ENCODE assay signal across 1 cellular context in the genomic region with DNA sequence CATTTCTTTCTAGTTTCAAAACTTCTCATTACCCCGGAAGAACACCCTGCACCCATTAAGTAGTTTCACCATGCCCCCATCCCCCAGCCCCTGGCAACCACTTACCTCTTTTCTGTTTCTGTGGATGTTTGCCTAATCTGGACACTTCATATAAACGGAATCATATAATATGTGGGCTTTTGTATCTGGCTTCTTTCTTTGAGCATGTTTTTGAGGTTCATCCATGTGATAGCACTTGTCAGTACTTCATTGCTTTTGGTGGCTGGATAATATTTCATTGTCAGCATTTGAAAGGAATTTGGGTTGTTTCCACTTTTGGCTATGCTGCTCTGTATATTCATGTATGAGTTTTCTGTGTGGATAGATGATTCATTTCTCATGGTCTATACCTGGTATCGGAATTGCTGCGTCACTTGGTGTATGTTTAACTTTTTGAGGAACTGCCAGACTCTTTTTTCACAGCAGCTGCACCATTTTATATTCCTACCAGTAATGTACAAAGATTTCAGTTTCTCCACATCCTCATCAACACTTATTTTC.
TF ChIP-seq lines count a peak whose summit lies in the region.

No MANE protein-coding gene starts in this region.

TF ChIP-seq in GM12878, 131 proteins besides CTCF, POLR2A, EP300 and RAD21 (continued from another document and continues in another):
- TF ChIP-seq, protein P1, sequence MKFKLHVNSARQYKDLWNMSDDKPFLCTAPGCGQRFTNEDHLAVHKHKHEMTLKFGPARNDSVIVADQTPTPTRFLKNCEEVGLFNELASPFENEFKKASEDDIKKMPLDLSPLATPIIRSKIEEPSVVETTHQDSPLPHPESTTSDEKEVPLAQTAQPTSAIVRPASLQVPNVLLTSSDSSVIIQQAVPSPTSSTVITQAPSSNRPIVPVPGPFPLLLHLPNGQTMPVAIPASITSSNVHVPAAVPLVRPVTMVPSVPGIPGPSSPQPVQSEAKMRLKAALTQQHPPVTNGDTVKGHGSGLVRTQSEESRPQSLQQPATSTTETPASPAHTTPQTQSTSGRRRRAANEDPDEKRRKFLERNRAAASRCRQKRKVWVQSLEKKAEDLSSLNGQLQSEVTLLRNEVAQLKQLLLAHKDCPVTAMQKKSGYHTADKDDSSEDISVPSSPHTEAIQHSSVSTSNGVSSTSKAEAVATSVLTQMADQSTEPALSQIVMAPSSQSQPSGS (IDR thresholded peaks at IDR 0.05; ENCODE audit: low read length), result peak; percentile 90
- TF ChIP-seq POLR2AphosphoS5 (IDR thresholded peaks at IDR 0.05; ENCODE audit: low read length) (peak; percentile 31; the same call in 1 of the 2 replicates), STAT1 (conservative IDR thresholded peaks at IDR 0.05) (no peak), MTA3 (IDR thresholded peaks at IDR 0.05; ENCODE audit: borderline replicate concordance, low read length) (peak; percentile 80; the same call in 1 of the 2 replicates), NFXL1 (IDR thresholded peaks at IDR 0.05; ENCODE audit: borderline replicate concordance) (no peak), PML (IDR thresholded peaks at IDR 0.05; ENCODE audit: low read length) (peak; percentile 71; the same call in 1 of the 2 replicates), ZNF207 (IDR thresholded peaks at IDR 0.05; ENCODE audit: borderline replicate concordance) (no peak), ZZZ3 (IDR thresholded peaks at IDR 0.05; ENCODE audit: control insufficient read depth, insufficient read length, low read depth) (no peak), KAT2A (conservative IDR thresholded peaks at IDR 0.05; ENCODE audit: control insufficient read depth, low read depth, low read length) (no peak), MYC (IDR thresholded peaks at IDR 0.05; ENCODE audit: insufficient read depth, insufficient read length, insufficient replicate concordance, low read length, severe bottlenecking) (no peak), ZNF622 (IDR thresholded peaks at IDR 0.05) (no peak), CBX5 (IDR thresholded peaks at IDR 0.05; ENCODE audit: low read depth) (no peak), NBN (IDR thresholded peaks at IDR 0.05) (peak; percentile 86), HCFC1 (IDR thresholded peaks at IDR 0.05; ENCODE audit: low read length) (no peak), IKZF1 (conservative IDR thresholded peaks at IDR 0.05) (peak; percentile 83), YY1 (IDR thresholded peaks at IDR 0.05; ENCODE audit: low read depth, low read length) (0 out of 2 replicates have a peak, but pooled peaks have one; percentile 28), POLR2AphosphoS2 (IDR thresholded peaks at IDR 0.05; ENCODE audit: low read depth, low read length) (no peak), ASH2L (IDR thresholded peaks at IDR 0.05; ENCODE audit: borderline replicate concordance, low read depth) (peak; percentile 92), NR2C1 (IDR thresholded peaks at IDR 0.05) (peak; percentile 85), RAD51 (IDR thresholded peaks at IDR 0.05) (peak; percentile 37), NRF1 (conservative IDR thresholded peaks at IDR 0.05; ENCODE audit: low read depth, low read length) (no peak), CBFB (IDR thresholded peaks at IDR 0.05; ENCODE audit: low read depth) (0 out of 2 replicates have a peak, but pooled peaks have one; percentile 48), CHD2 (IDR thresholded peaks at IDR 0.05; ENCODE audit: borderline replicate concordance, low read depth, low read length) (peak; percentile 48; the same call in 1 of the 2 replicates), MYB (IDR thresholded peaks at IDR 0.05; ENCODE audit: borderline replicate concordance, low read depth, low read length) (peak; percentile 61; the same call in 1 of the 2 replicates)
- TF ChIP-seq, protein P2, sequence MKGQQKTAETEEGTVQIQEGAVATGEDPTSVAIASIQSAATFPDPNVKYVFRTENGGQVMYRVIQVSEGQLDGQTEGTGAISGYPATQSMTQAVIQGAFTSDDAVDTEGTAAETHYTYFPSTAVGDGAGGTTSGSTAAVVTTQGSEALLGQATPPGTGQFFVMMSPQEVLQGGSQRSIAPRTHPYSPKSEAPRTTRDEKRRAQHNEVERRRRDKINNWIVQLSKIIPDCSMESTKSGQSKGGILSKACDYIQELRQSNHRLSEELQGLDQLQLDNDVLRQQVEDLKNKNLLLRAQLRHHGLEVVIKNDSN (IDR thresholded peaks at IDR 0.05; ENCODE audit: borderline replicate concordance, extremely low read length, insufficient read depth, low read depth, low read length), result no peak
- TF ChIP-seq, protein P3, sequence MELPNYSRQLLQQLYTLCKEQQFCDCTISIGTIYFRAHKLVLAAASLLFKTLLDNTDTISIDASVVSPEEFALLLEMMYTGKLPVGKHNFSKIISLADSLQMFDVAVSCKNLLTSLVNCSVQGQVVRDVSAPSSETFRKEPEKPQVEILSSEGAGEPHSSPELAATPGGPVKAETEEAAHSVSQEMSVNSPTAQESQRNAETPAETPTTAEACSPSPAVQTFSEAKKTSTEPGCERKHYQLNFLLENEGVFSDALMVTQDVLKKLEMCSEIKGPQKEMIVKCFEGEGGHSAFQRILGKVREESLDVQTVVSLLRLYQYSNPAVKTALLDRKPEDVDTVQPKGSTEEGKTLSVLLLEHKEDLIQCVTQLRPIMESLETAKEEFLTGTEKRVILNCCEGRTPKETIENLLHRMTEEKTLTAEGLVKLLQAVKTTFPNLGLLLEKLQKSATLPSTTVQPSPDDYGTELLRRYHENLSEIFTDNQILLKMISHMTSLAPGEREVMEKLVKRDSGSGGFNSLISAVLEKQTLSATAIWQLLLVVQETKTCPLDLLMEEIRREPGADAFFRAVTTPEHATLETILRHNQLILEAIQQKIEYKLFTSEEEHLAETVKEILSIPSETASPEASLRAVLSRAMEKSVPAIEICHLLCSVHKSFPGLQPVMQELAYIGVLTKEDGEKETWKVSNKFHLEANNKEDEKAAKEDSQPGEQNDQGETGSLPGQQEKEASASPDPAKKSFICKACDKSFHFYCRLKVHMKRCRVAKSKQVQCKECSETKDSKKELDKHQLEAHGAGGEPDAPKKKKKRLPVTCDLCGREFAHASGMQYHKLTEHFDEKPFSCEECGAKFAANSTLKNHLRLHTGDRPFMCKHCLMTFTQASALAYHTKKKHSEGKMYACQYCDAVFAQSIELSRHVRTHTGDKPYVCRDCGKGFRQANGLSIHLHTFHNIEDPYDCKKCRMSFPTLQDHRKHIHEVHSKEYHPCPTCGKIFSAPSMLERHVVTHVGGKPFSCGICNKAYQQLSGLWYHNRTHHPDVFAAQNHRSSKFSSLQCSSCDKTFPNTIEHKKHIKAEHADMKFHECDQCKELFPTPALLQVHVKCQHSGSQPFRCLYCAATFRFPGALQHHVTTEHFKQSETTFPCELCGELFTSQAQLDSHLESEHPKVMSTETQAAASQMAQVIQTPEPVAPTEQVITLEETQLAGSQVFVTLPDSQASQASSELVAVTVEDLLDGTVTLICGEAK (IDR thresholded peaks at IDR 0.05; ENCODE audit: borderline replicate concordance), result peak; percentile 44; the same call in 1 of the 2 replicates
- TF ChIP-seq, protein P4, sequence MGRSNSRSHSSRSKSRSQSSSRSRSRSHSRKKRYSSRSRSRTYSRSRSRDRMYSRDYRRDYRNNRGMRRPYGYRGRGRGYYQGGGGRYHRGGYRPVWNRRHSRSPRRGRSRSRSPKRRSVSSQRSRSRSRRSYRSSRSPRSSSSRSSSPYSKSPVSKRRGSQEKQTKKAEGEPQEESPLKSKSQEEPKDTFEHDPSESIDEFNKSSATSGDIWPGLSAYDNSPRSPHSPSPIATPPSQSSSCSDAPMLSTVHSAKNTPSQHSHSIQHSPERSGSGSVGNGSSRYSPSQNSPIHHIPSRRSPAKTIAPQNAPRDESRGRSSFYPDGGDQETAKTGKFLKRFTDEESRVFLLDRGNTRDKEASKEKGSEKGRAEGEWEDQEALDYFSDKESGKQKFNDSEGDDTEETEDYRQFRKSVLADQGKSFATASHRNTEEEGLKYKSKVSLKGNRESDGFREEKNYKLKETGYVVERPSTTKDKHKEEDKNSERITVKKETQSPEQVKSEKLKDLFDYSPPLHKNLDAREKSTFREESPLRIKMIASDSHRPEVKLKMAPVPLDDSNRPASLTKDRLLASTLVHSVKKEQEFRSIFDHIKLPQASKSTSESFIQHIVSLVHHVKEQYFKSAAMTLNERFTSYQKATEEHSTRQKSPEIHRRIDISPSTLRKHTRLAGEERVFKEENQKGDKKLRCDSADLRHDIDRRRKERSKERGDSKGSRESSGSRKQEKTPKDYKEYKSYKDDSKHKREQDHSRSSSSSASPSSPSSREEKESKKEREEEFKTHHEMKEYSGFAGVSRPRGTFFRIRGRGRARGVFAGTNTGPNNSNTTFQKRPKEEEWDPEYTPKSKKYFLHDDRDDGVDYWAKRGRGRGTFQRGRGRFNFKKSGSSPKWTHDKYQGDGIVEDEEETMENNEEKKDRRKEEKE (IDR thresholded peaks at IDR 0.05), result no peak
- TF ChIP-seq, protein P5, sequence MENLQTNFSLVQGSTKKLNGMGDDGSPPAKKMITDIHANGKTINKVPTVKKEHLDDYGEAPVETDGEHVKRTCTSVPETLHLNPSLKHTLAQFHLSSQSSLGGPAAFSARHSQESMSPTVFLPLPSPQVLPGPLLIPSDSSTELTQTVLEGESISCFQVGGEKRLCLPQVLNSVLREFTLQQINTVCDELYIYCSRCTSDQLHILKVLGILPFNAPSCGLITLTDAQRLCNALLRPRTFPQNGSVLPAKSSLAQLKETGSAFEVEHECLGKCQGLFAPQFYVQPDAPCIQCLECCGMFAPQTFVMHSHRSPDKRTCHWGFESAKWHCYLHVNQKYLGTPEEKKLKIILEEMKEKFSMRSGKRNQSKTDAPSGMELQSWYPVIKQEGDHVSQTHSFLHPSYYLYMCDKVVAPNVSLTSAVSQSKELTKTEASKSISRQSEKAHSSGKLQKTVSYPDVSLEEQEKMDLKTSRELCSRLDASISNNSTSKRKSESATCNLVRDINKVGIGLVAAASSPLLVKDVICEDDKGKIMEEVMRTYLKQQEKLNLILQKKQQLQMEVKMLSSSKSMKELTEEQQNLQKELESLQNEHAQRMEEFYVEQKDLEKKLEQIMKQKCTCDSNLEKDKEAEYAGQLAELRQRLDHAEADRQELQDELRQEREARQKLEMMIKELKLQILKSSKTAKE (IDR thresholded peaks at IDR 0.05; ENCODE audit: low read depth, poor library complexity, severe bottlenecking), result peak; percentile 85
- TF ChIP-seq, protein P6, sequence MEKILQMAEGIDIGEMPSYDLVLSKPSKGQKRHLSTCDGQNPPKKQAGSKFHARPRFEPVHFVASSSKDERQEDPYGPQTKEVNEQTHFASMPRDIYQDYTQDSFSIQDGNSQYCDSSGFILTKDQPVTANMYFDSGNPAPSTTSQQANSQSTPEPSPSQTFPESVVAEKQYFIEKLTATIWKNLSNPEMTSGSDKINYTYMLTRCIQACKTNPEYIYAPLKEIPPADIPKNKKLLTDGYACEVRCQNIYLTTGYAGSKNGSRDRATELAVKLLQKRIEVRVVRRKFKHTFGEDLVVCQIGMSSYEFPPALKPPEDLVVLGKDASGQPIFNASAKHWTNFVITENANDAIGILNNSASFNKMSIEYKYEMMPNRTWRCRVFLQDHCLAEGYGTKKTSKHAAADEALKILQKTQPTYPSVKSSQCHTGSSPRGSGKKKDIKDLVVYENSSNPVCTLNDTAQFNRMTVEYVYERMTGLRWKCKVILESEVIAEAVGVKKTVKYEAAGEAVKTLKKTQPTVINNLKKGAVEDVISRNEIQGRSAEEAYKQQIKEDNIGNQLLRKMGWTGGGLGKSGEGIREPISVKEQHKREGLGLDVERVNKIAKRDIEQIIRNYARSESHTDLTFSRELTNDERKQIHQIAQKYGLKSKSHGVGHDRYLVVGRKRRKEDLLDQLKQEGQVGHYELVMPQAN (conservative IDR thresholded peaks at IDR 0.05), result no peak
- TF ChIP-seq, protein P7, sequence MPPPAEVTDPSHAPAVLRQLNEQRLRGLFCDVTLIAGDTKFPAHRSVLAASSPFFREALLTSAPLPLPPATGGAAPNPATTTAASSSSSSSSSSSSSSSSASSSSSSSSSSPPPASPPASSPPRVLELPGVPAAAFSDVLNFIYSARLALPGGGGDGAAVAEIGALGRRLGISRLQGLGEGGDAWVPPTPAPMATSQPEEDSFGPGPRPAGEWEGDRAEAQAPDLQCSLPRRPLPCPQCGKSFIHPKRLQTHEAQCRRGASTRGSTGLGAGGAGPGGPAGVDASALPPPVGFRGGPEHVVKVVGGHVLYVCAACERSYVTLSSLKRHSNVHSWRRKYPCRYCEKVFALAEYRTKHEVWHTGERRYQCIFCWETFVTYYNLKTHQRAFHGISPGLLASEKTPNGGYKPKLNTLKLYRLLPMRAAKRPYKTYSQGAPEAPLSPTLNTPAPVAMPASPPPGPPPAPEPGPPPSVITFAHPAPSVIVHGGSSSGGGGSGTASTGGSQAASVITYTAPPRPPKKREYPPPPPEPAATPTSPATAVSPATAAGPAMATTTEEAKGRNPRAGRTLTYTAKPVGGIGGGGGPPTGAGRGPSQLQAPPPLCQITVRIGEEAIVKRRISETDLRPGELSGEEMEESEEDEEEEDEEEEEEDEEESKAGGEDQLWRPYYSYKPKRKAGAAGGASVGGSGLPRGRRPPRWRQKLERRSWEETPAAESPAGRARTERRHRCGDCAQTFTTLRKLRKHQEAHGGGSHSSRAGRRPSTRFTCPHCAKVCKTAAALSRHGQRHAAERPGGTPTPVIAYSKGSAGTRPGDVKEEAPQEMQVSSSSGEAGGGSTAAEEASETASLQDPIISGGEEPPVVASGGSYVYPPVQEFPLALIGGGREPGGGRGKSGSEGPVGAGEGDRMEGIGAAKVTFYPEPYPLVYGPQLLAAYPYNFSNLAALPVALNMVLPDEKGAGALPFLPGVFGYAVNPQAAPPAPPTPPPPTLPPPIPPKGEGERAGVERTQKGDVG (CRISPR knock-in tag; IDR thresholded peaks at IDR 0.05), result no peak
- TF ChIP-seq, protein P8, sequence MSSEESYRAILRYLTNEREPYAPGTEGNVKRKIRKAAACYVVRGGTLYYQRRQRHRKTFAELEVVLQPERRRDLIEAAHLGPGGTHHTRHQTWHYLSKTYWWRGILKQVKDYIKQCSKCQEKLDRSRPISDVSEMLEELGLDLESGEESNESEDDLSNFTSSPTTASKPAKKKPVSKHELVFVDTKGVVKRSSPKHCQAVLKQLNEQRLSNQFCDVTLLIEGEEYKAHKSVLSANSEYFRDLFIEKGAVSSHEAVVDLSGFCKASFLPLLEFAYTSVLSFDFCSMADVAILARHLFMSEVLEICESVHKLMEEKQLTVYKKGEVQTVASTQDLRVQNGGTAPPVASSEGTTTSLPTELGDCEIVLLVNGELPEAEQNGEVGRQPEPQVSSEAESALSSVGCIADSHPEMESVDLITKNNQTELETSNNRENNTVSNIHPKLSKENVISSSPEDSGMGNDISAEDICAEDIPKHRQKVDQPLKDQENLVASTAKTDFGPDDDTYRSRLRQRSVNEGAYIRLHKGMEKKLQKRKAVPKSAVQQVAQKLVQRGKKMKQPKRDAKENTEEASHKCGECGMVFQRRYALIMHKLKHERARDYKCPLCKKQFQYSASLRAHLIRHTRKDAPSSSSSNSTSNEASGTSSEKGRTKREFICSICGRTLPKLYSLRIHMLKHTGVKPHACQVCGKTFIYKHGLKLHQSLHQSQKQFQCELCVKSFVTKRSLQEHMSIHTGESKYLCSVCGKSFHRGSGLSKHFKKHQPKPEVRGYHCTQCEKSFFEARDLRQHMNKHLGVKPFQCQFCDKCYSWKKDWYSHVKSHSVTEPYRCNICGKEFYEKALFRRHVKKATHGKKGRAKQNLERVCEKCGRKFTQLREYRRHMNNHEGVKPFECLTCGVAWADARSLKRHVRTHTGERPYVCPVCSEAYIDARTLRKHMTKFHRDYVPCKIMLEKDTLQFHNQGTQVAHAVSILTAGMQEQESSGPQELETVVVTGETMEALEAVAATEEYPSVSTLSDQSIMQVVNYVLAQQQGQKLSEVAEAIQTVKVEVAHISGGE (CRISPR knock-in tag; IDR thresholded peaks at IDR 0.05), result no peak
- TF ChIP-seq, protein P9, sequence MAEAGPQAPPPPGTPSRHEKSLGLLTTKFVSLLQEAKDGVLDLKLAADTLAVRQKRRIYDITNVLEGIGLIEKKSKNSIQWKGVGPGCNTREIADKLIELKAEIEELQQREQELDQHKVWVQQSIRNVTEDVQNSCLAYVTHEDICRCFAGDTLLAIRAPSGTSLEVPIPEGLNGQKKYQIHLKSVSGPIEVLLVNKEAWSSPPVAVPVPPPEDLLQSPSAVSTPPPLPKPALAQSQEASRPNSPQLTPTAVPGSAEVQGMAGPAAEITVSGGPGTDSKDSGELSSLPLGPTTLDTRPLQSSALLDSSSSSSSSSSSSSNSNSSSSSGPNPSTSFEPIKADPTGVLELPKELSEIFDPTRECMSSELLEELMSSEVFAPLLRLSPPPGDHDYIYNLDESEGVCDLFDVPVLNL (IDR thresholded peaks at IDR 0.05; ENCODE audit: low read depth, low read length), result no peak
